8 cellular contexts compared by ENCODE assay signal in genomic region chr5:154038241-154038603, GRCh38. TPM values are rescaled to one million over a fixed set of nuclear protein-coding genes. Genes with fewer than 3 reads are reported as not detected.
DNase-seq lines count a peak whose midpoint lies in the region; ATAC-seq and TF ChIP-seq lines count a peak whose summit lies in the region.

No MANE protein-coding gene starts in this region.

- H3K27me3 Mint-ChIP-seq in nephron (ENCODE audit: low read depth) = no peaks in the 10 kb centered on the region

- no peaks in the 10 kb centered on the region for H3K27me3 ChIP-seq in upper lobe of right lung

- DNase-seq in GM12864 (ENCODE audit: low read depth) (peak; percentile 60), HS-5 (ENCODE audit: low read depth) (peak; percentile 22), UCSD-AML1 (lab: John Stamatoyannopoulos, UW; ENCODE audit: unreplicated experiment) (peak; percentile 66), epithelial cell of prostate (ENCODE audit: low read depth, low spot score) (no peak), upper lobe of right lung (peak; percentile 64), GF-D8 (lab: John Stamatoyannopoulos, UW) (no peak)

- peak overlapping the region; percentile 97 to 98 (median 98) for H3K4me3 Mint-ChIP-seq in nephron

- H3K27ac ChIP-seq in epithelial cell of prostate (peak overlapping the region; percentile 78), upper lobe of right lung (peak overlapping the region; percentile 87)

- peak overlapping the region; percentile 83 to 98 (median 95) for H3K27ac Mint-ChIP-seq in nephron

- intact Hi-C loops in upper lobe of right lung (cut with DNase I) = no loop called here

- peaks cover 3% of the 10 kb centered on the region for H3K36me3 ChIP-seq in upper lobe of right lung

- ATAC-seq in GM21423 (IDR thresholded peaks at IDR 0.05; ENCODE audit: unreplicated experiment) (peak; percentile 51), upper lobe of right lung (peak; percentile 53)

- peaks cover 3% of the 10 kb centered on the region for H3K36me3 Mint-ChIP-seq in nephron (ENCODE audit: low read depth)

- no peaks in the 10 kb centered on the region for H3K9me3 ChIP-seq in upper lobe of right lung

- no peaks in the 10 kb centered on the region for H3K9me3 Mint-ChIP-seq in nephron

- peaks cover 24% of the 10 kb centered on the region for H3K4me1 Mint-ChIP-seq in nephron

- TF ChIP-seq CTCF in GM12864 (IDR thresholded peaks at IDR 0.05; ENCODE audit: low read depth, low read length, missing control alignments) = no peak
- no peak for TF ChIP-seq CTCF in nephron (IDR thresholded peaks at IDR 0.05; ENCODE audit: unreplicated experiment in 3 of 3)
- no peak for TF ChIP-seq CTCF in upper lobe of right lung (IDR thresholded peaks at IDR 0.05)

- peak overlapping the region; percentile 68 for H3K4me3 ChIP-seq in GM12864 (ENCODE audit: low read depth, low read length)
- peak overlapping the region; percentile 88 for H3K4me3 ChIP-seq in upper lobe of right lung

- H3K4me1 ChIP-seq in upper lobe of right lung = peaks cover 34% of the 10 kb centered on the region

RNA-seq across cellular contexts. Expression of gene FAM114A2, which starts 0.5 kb away (rescaled TPM):
- 37.4 TPM for total RNA-seq in upper lobe of right lung

RNA-seq across cellular contexts. Expression of gene MFAP3, which starts 0.5 kb away (rescaled TPM):
- total RNA-seq in upper lobe of right lung = 32.8 TPM

Comparison
In these comparisons a context has a peak if more than half of its experiments do, and no peak if none do; other contexts are left out.
1. DNase-seq: peak in GM12864 (single experiment), HS-5 (single experiment), UCSD-AML1 (single experiment) and upper lobe of right lung (single experiment); none in epithelial cell of prostate (single experiment) and GF-D8 (single experiment).